Comparison of ENCODE assay signal across 1 cellular context in genomic region chr2:203631068-203631757, GRCh38.
TF ChIP-seq lines count a peak whose summit lies in the region.

No MANE protein-coding gene starts in this region.

TF ChIP-seq in HepG2, 621 proteins besides CTCF, POLR2A, EP300 and RAD21 (continued from another document and continues in another):
- no peak for TF ChIP-seq HINFP (CRISPR knock-in tag; IDR thresholded peaks at IDR 0.05; ENCODE audit: low read depth)
- peak; percentile 21; the same call in 1 of the 2 replicates for TF ChIP-seq IRF2 (CRISPR knock-in tag; IDR thresholded peaks at IDR 0.05)
- TF ChIP-seq ZNF614 (CRISPR knock-in tag; IDR thresholded peaks at IDR 0.05; ENCODE audit: borderline replicate concordance): no peak
- TF ChIP-seq HNF4A (CRISPR knock-in tag; IDR thresholded peaks at IDR 0.05): peak; percentile 54
- TF ChIP-seq PRDM15 (CRISPR knock-in tag; IDR thresholded peaks at IDR 0.05): no peak
- TF ChIP-seq ZC3H4 (CRISPR knock-in tag; IDR thresholded peaks at IDR 0.05; ENCODE audit: borderline replicate concordance): no peak
- 0 out of 2 replicates have a peak, but pooled peaks have one; percentile 19 for TF ChIP-seq FOSL2 (CRISPR knock-in tag; IDR thresholded peaks at IDR 0.05)
- TF ChIP-seq ZNF775 (CRISPR knock-in tag; IDR thresholded peaks at IDR 0.05; ENCODE audit: borderline replicate concordance): no peak
- TF ChIP-seq SMC3 (IDR thresholded peaks at IDR 0.05; ENCODE audit: low read length): no peak; the same call in 1 of the 2 replicates
- TF ChIP-seq ZNF354B (CRISPR knock-in tag; IDR thresholded peaks at IDR 0.05): no peak
- no peak for TF ChIP-seq ZNF510 (CRISPR knock-in tag; IDR thresholded peaks at IDR 0.05; ENCODE audit: low read depth)
- no peak for TF ChIP-seq CBX5 (CRISPR knock-in tag; IDR thresholded peaks at IDR 0.05; ENCODE audit: borderline replicate concordance)
- TF ChIP-seq ZBTB44 (CRISPR knock-in tag; IDR thresholded peaks at IDR 0.05): no peak
- TF ChIP-seq MAFK (conservative IDR thresholded peaks at IDR 0.05 in 1 of 2, IDR thresholded peaks at IDR 0.05 in 1 of 2; ENCODE audit: low read length in 2 of 2): peak; percentile 91 to 96
- TF ChIP-seq FOSL1 (CRISPR knock-in tag; IDR thresholded peaks at IDR 0.05; ENCODE audit: borderline replicate concordance): no peak
- TF ChIP-seq SNAPC2 (CRISPR knock-in tag; IDR thresholded peaks at IDR 0.05): no peak
- no peak for TF ChIP-seq ZFYVE20 (CRISPR knock-in tag; IDR thresholded peaks at IDR 0.05; ENCODE audit: borderline replicate concordance, low read depth)
- 0 out of 2 replicates have a peak, but pooled peaks have one; percentile 27 for TF ChIP-seq IKZF5 (CRISPR knock-in tag; IDR thresholded peaks at IDR 0.05)
- no peak for TF ChIP-seq ZNF350 (CRISPR knock-in tag; IDR thresholded peaks at IDR 0.05; ENCODE audit: borderline replicate concordance, low read depth)
- TF ChIP-seq TFDP2 (CRISPR knock-in tag; IDR thresholded peaks at IDR 0.05): no peak
- TF ChIP-seq XBP1 (CRISPR knock-in tag; IDR thresholded peaks at IDR 0.05): no peak
- no peak for TF ChIP-seq ZNF24 (IDR thresholded peaks at IDR 0.05)
- TF ChIP-seq HNF4G (IDR thresholded peaks at IDR 0.05; ENCODE audit: borderline replicate concordance, low read depth, low read length): no peak
- TF ChIP-seq HNF4G (CRISPR knock-in tag; IDR thresholded peaks at IDR 0.05; ENCODE audit: borderline replicate concordance, low read depth): no peak
- TF ChIP-seq GLI4 (CRISPR knock-in tag; IDR thresholded peaks at IDR 0.05; ENCODE audit: borderline replicate concordance): no peak
- no peak for TF ChIP-seq ZBTB40 (IDR thresholded peaks at IDR 0.05)
- no peak for TF ChIP-seq ZBTB40 (CRISPR knock-in tag; IDR thresholded peaks at IDR 0.05)
- TF ChIP-seq NR2C2 (CRISPR knock-in tag; IDR thresholded peaks at IDR 0.05; ENCODE audit: borderline replicate concordance): peak; percentile 63
- no peak for TF ChIP-seq ZMAT5 (CRISPR knock-in tag; IDR thresholded peaks at IDR 0.05; ENCODE audit: borderline replicate concordance, low read depth)
- peak; percentile 44; the same call in 1 of the 2 replicates for TF ChIP-seq ZNF770 (CRISPR knock-in tag; IDR thresholded peaks at IDR 0.05)
- no peak for TF ChIP-seq ZFP90 (CRISPR knock-in tag; IDR thresholded peaks at IDR 0.05; ENCODE audit: borderline replicate concordance)
- TF ChIP-seq NFE2L2 (IDR thresholded peaks at IDR 0.05; ENCODE audit: low read length): no peak
- TF ChIP-seq E2F2 (CRISPR knock-in tag; IDR thresholded peaks at IDR 0.05; ENCODE audit: borderline replicate concordance): no peak
